In genomic region chr5:135315394-135315793, GRCh38 we compare ENCODE assay signal across 1 cellular context.
TF ChIP-seq lines count a peak whose summit lies in the region.

No MANE protein-coding gene starts in this region.

TF ChIP-seq in K562, 482 proteins besides CTCF, POLR2A, EP300 and RAD21 (continued from another document):
- no peak for TF ChIP-seq NKRF (IDR thresholded peaks at IDR 0.05; ENCODE audit: borderline replicate concordance)
- TF ChIP-seq NR2F6 (CRISPR knock-in tag; IDR thresholded peaks at IDR 0.05): no peak
- TF ChIP-seq ARID3B (CRISPR knock-in tag; IDR thresholded peaks at IDR 0.05; ENCODE audit: borderline replicate concordance): no peak
- no peak for TF ChIP-seq CUX1 (CRISPR knock-in tag; IDR thresholded peaks at IDR 0.05)
- TF ChIP-seq TCF3 (CRISPR knock-in tag; IDR thresholded peaks at IDR 0.05): no peak
- TF ChIP-seq PCBP2 (IDR thresholded peaks at IDR 0.05; ENCODE audit: low read depth, low read length, poor library complexity, severe bottlenecking): no peak
- TF ChIP-seq NCOA1 (IDR thresholded peaks at IDR 0.05; ENCODE audit: low read depth): no peak
- no peak for TF ChIP-seq ZFPM2 (CRISPR knock-in tag; IDR thresholded peaks at IDR 0.05)
- no peak for TF ChIP-seq SNIP1 (IDR thresholded peaks at IDR 0.05; ENCODE audit: low read depth)
- TF ChIP-seq JUNB (CRISPR knock-in tag; conservative IDR thresholded peaks at IDR 0.05): no peak
- no peak for TF ChIP-seq ZBTB33 (CRISPR knock-in tag; IDR thresholded peaks at IDR 0.05)
- TF ChIP-seq TSHZ1 (CRISPR knock-in tag; IDR thresholded peaks at IDR 0.05): no peak
- no peak for TF ChIP-seq PRMT5 (CRISPR knock-in tag; IDR thresholded peaks at IDR 0.05)
- TF ChIP-seq ZFP1 (CRISPR knock-in tag; IDR thresholded peaks at IDR 0.05): no peak
- TF ChIP-seq CBX1 (IDR thresholded peaks at IDR 0.05; ENCODE audit: low read depth): no peak
- TF ChIP-seq SREBF1 (IDR thresholded peaks at IDR 0.05; ENCODE audit: borderline replicate concordance, low read depth, low read length): no peak
- TF ChIP-seq RAD51 (IDR thresholded peaks at IDR 0.05; ENCODE audit: borderline replicate concordance, low read depth): peak; percentile 77
- no peak for TF ChIP-seq ZNF398 (CRISPR knock-in tag; IDR thresholded peaks at IDR 0.05)
- no peak for TF ChIP-seq CREB5 (CRISPR knock-in tag; IDR thresholded peaks at IDR 0.05)
- no peak for TF ChIP-seq POU5F1 (IDR thresholded peaks at IDR 0.05; ENCODE audit: borderline replicate concordance, low read depth, low read length, partially characterized antibody)
- peak in 1 of 2 experiments; percentile 63; a peak in 1 of 4 replicates for TF ChIP-seq SRF (CRISPR knock-in tag; IDR thresholded peaks at IDR 0.05)
TF ChIP-seq in K562: peak in this region for 8.
